Comparison of ENCODE assay signal across 8 cellular contexts in the genomic region with DNA sequence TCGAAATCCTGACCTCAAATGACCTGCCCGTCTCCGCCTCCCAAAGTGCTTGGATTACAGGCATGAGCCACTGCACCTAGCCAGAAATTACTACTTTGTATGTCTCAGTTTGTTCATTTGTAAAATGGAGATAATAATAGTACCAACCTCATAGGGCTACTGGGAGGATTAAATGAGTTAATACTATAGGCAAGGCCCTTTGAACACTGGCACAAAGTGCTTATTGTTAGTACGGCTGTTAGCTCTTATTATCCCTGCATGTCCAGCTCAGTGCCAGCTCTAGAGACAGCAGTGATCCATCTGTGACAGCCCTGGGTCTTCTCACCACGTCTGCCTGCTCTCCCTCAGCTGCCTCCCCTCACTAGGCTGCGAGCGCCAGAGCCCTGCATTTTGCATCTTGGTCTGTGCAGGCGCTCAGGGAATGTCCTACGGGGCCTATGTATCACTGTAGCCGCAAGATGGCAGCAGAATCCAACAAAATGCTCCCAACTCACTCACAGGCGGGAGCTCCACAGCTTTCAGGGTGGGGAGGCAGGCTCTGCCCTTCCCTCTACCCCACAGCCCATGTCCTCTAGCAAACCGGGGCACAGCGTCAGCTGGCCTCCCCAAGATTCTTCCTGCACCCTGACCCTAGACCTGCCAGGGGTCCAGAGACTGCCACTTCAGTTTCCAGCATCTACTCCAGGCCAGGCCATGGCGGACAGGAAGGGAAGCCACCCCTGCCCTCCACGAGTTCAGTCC. TPM values are rescaled to one million over a fixed set of nuclear protein-coding genes. Genes with fewer than 3 reads are reported as not detected.
DNase-seq lines count a peak whose midpoint lies in the region; ATAC-seq and TF ChIP-seq lines count a peak whose summit lies in the region.

No MANE protein-coding gene starts in this region.

- H2BK5ac ChIP-seq in IMR-90 (ENCODE audit: low read depth, low read length, poor library complexity, severe bottlenecking) = no peak overlapping the region

- TF ChIP-seq CTCF in IMR-90 (conservative IDR thresholded peaks at IDR 0.05; ENCODE audit: low read depth, low read length) = peak; percentile 93
- peak; percentile 87 for TF ChIP-seq CTCF in foreskin fibroblast (IDR thresholded peaks at IDR 0.05; ENCODE audit: low read depth, low read length)
- peak in 2 of 3 donors; percentile 30 to 38 for TF ChIP-seq CTCF in omental fat pad (IDR thresholded peaks at IDR 0.05)
- TF ChIP-seq CTCF in transverse colon (IDR thresholded peaks at IDR 0.05) = peak; percentile 76 to 87 (median 83)

- no peaks in the 10 kb centered on the region for H3K36me3 ChIP-seq in IMR-90 (ENCODE audit: control insufficient read depth, insufficient read depth, low read length)
- no peaks in the 10 kb centered on the region for H3K36me3 ChIP-seq in transverse colon

- DNase-seq in ELF-1 (ENCODE audit: low read depth, low spot score) (peak; percentile 94), IMR-90 (peak; percentile 78), RKO (ENCODE audit: low spot score) (peak; percentile 84), foreskin fibroblast (peak; percentile 70 to 91), omental fat pad (ENCODE audit: low spot score) (peak; percentile 37), transverse colon (peak; percentile 85)

- H3K4me3 Mint-ChIP-seq in activated T-helper 17 cell treated with anti-CD3 and anti-CD28 coated beads, Interleukin-2, amount 50 U/mL, for 72 hours = no peak overlapping the region

- CTCF ChIA-PET in IMR-90 (lab: Yijun Ruan, JAX) = interaction anchor here (0.5 to 2.2 kb wide), 14 partner anchors 9 to 606 kb away, joined by 3 to 24 read pairs (median 4); no protein-coding TSS in a partner anchor

- intact Hi-C loops in IMR-90 (cut with micrococcal nuclease) = loop anchor here (1.0 to 10.0 kb wide), 5 partner anchors 182 to 610 kb away; a partner anchor contains a TSS
- intact Hi-C loops in transverse colon (cut with DNase I; ENCODE audit: low total_unique reads) = loop anchor here (10.0 kb wide), 1 partner anchor 79 kb away; no protein-coding TSS in a partner anchor

- 0 out of 4 replicates have a peak overlapping the region, but pooled peaks of 1 of the 2 experiments have one; percentile 50 for H4K8ac ChIP-seq in IMR-90 (ENCODE audit: low read depth in 2 of 2, low read length in 2 of 2)

- no peaks in the 10 kb centered on the region for H3K79me1 ChIP-seq in IMR-90 (ENCODE audit: low read depth in 1 of 2, low read length in 2 of 2)

- POLR2A ChIA-PET in IMR-90 (lab: Charles Lee; ENCODE audit: unreplicated experiment) = no interaction called here

- peak; percentile 95 for TF ChIP-seq RAD21 in IMR-90 (IDR thresholded peaks at IDR 0.05; ENCODE audit: low read length)

- no peak for TF ChIP-seq POLR2A in IMR-90 (IDR thresholded peaks at IDR 0.05; ENCODE audit: low read depth, low read length)
- TF ChIP-seq POLR2A in transverse colon (IDR thresholded peaks at IDR 0.05) = no peak

- H3K27ac Mint-ChIP-seq in activated T-helper 17 cell treated with anti-CD3 and anti-CD28 coated beads, Interleukin-2, amount 50 U/mL, for 72 hours = no peak overlapping the region

- H3K4me2 ChIP-seq in IMR-90 (ENCODE audit: low read depth, low read length) = no peak overlapping the region

- in situ Hi-C loops in IMR-90 (cut with MboI; ENCODE audit: low sequenced_read_pairs) = loop anchor here (5.0 to 10.0 kb wide), 3 partner anchors 242 to 499 kb away; no protein-coding TSS in a partner anchor
- in situ Hi-C loops in transverse colon (cut with MboI; ENCODE audit: low pct_ligation_motif_present in 1 of 4, low pct_unique_long_range_greater_than_20kb in 1 of 4, low sequenced_read_pairs in 3 of 4) = loop anchor here in 3 of 4 donors (10.0 to 25.0 kb wide), 4 partner anchors 99 to 609 kb away; a partner anchor contains a TSS

- H2AK9ac ChIP-seq in IMR-90 (replicated peaks; ENCODE audit: low read depth, low read length, poor library complexity) = no peak overlapping the region

- H3K23ac ChIP-seq in IMR-90 (ENCODE audit: low read depth, low read length) = no peak overlapping the region

- H3K27ac ChIP-seq in IMR-90 (ENCODE audit: insufficient read depth, low read length) (no peak overlapping the region), transverse colon (no peak overlapping the region)

- H3K4ac ChIP-seq in IMR-90 (ENCODE audit: low read depth, low read length) = no peak overlapping the region

- H4K91ac ChIP-seq in IMR-90 (ENCODE audit: insufficient read depth, low read depth, low read length) = no peak overlapping the region

- H2BK120ac ChIP-seq in IMR-90 (ENCODE audit: low read depth, low read length) = no peak overlapping the region

- no peaks in the 10 kb centered on the region for H3K4me1 Mint-ChIP-seq in activated T-helper 17 cell treated with anti-CD3 and anti-CD28 coated beads, Interleukin-2, amount 50 U/mL, for 72 hours

- H3K9me3 ChIP-seq in IMR-90 (ENCODE audit: control insufficient read depth, insufficient read depth, low read length) (no peaks in the 10 kb centered on the region), transverse colon (no peaks in the 10 kb centered on the region)

- H3K14ac ChIP-seq in IMR-90 (replicated peaks; ENCODE audit: low read depth, low read length) = no peak overlapping the region

- H3K4me1 ChIP-seq in IMR-90 (ENCODE audit: control insufficient read depth, insufficient read depth, low read length) = no peaks in the 10 kb centered on the region
- peaks cover 0 to 12% (median 5%) of the 10 kb centered on the region in 4 donors for H3K4me1 ChIP-seq in transverse colon

- H3K4me3 ChIP-seq in IMR-90 (ENCODE audit: insufficient read depth, low read depth, low read length) = no peak overlapping the region
- H3K4me3 ChIP-seq in foreskin fibroblast (ENCODE audit: low read depth in 1 of 2, low read length in 2 of 2) = no peak overlapping the region
- no peak overlapping the region for H3K4me3 ChIP-seq in transverse colon

- H2BK15ac ChIP-seq in IMR-90 (ENCODE audit: low read depth, low read length) = no peak overlapping the region

- BruUV-seq in IMR-90 (replicated peaks; lab: Mats Ljungman, UMichigan) = no TSS peak

- no peak overlapping the region for H3K56ac ChIP-seq in IMR-90 (ENCODE audit: extremely low read depth, insufficient read depth, low read length)

- H2AK5ac ChIP-seq in IMR-90 (ENCODE audit: low read depth, low read length) = peak overlapping the region; percentile 51; the same call in 1 of the 2 replicates

- no peaks in the 10 kb centered on the region for H3K9me1 ChIP-seq in IMR-90 (ENCODE audit: insufficient read depth, low read length)

- 9% methylated on average over 6 of the region's 15 CpGs; no CpG with 5 or more reads in 1 of the 2 experiments for WGBS in IMR-90 (ENCODE audit: extremely low coverage in 2 of 2, insufficient read length in 1 of 2), 2 experiments
- WGBS in transverse colon (ENCODE audit: low coverage in 1 of 2), 2 donors = 29% methylated on average over 14 of the region's 15 CpGs; no CpG with 5 or more reads in 1 of the 2 donors

- no peak for TF ChIP-seq EP300 in transverse colon (IDR thresholded peaks at IDR 0.05; ENCODE audit: low read depth)

- no peak overlapping the region for H3K18ac ChIP-seq in IMR-90 (ENCODE audit: low read depth, low read length)

- H3K9ac ChIP-seq in IMR-90 (ENCODE audit: low read depth, low read length) = no peak overlapping the region

- no peaks in the 10 kb centered on the region for H3K27me3 Mint-ChIP-seq in activated T-helper 17 cell treated with anti-CD3 and anti-CD28 coated beads, Interleukin-2, amount 50 U/mL, for 72 hours

- H3K27me3 ChIP-seq in IMR-90 (ENCODE audit: control insufficient read depth, insufficient read depth, low read length) = peaks cover 5% of the 10 kb centered on the region; the same call in 1 of the 2 replicates
- no peaks in the 10 kb centered on the region for H3K27me3 ChIP-seq in transverse colon

- no peaks in the 10 kb centered on the region for H3K9me3 Mint-ChIP-seq in activated T-helper 17 cell treated with anti-CD3 and anti-CD28 coated beads, Interleukin-2, amount 50 U/mL, for 72 hours

- H2AFZ ChIP-seq in IMR-90 (replicated peaks; ENCODE audit: low read length, poor library complexity) = peak overlapping the region; percentile 69

- dilution Hi-C loops in IMR-90 (cut with HindIII; ENCODE audit: low sequenced_read_pairs, unreplicated experiment) = no loop called here

- H2BK20ac ChIP-seq in IMR-90 (ENCODE audit: low read depth, low read length) = no peak overlapping the region

- no peaks in the 10 kb centered on the region for H3K36me3 Mint-ChIP-seq in activated T-helper 17 cell treated with anti-CD3 and anti-CD28 coated beads, Interleukin-2, amount 50 U/mL, for 72 hours (ENCODE audit: low read depth)

- H4K20me1 ChIP-seq in IMR-90 (ENCODE audit: insufficient read depth, low read length) = 0 out of 2 replicates have a peak, but pooled peaks cover 4% of the 10 kb centered on the region

- no peak overlapping the region for H4K5ac ChIP-seq in IMR-90 (ENCODE audit: low read depth, low read length)

- peak; percentile 94 for ATAC-seq in GM21619 (IDR thresholded peaks at IDR 0.05; ENCODE audit: unreplicated experiment)
- ATAC-seq in IMR-90 (ENCODE audit: low read depth) = peak; percentile 99
- ATAC-seq in activated T-helper 17 cell treated with anti-CD3 and anti-CD28 coated beads, Interleukin-2, amount 50 U/mL, for 72 hours (replicated peaks) = peak; percentile 98
- peak; percentile 67 for ATAC-seq in omental fat pad (ENCODE audit: low FRiP score)

TF ChIP-seq in IMR-90, 13 proteins besides CTCF, POLR2A, EP300 and RAD21:
- 0 out of 2 replicates have a peak, but pooled peaks have one; percentile 34 for TF ChIP-seq MAZ (IDR thresholded peaks at IDR 0.05; ENCODE audit: borderline replicate concordance, low read depth, low read length)
- no peak for TF ChIP-seq MAFK (IDR thresholded peaks at IDR 0.05; ENCODE audit: low read depth, low read length)
- peak; percentile 84 for TF ChIP-seq SMC3 (IDR thresholded peaks at IDR 0.05; ENCODE audit: low read depth, low read length)
- TF ChIP-seq RCOR1 (IDR thresholded peaks at IDR 0.05; ENCODE audit: insufficient replicate concordance, low read length) = no peak

RNA-seq across cellular contexts. Expression of a gene that starts 17.7 kb away (rescaled TPM):
- 2.7 and 2.8 TPM in 2 replicates for total RNA-seq in IMR-90 (2012; rRNA removed)
- 7.2 and 7.3 TPM in 2 replicates for polyA plus RNA-seq in IMR-90 (2012; rRNA removed)
- 1.3 and 5.9 TPM in 2 replicates for polyA plus RNA-seq in IMR-90 (2012; cell fraction: cytosol; rRNA removed)
- 23.5 and 29.0 TPM in 2 replicates for polyA plus RNA-seq in IMR-90 (2012; cell fraction: nucleus; rRNA removed; ENCODE audit: low replicate concordance)
- 100 to 1,000 TPM; 169 to 184 TPM for total RNA-seq in activated T-helper 17 cell treated with anti-CD3 and anti-CD28 coated beads, Interleukin-2, amount 50 U/mL, for 72 hours
- 10 to 100 TPM; 22.6 to 86.1 (median 71.5) TPM for total RNA-seq in omental fat pad
- 10 to 100 TPM; 34.8 to 63.2 (median 48.6) TPM for total RNA-seq in transverse colon

Comparison
In these comparisons a context has a peak if more than half of its experiments do, and no peak if none do; other contexts are left out.
1. DNase-seq: peak in every context shown above with its lines; median percentile 94 in ELF-1; 85 in transverse colon; 84 in RKO; 80 in foreskin fibroblast; 78 in IMR-90; 37 in omental fat pad.
2. CTCF ChIP-seq: peak in every context shown above with its lines; median percentile 93 in IMR-90; 87 in foreskin fibroblast; 83 in transverse colon; 34 in omental fat pad.